1 cellular context compared by ENCODE assay signal in the genomic region with DNA sequence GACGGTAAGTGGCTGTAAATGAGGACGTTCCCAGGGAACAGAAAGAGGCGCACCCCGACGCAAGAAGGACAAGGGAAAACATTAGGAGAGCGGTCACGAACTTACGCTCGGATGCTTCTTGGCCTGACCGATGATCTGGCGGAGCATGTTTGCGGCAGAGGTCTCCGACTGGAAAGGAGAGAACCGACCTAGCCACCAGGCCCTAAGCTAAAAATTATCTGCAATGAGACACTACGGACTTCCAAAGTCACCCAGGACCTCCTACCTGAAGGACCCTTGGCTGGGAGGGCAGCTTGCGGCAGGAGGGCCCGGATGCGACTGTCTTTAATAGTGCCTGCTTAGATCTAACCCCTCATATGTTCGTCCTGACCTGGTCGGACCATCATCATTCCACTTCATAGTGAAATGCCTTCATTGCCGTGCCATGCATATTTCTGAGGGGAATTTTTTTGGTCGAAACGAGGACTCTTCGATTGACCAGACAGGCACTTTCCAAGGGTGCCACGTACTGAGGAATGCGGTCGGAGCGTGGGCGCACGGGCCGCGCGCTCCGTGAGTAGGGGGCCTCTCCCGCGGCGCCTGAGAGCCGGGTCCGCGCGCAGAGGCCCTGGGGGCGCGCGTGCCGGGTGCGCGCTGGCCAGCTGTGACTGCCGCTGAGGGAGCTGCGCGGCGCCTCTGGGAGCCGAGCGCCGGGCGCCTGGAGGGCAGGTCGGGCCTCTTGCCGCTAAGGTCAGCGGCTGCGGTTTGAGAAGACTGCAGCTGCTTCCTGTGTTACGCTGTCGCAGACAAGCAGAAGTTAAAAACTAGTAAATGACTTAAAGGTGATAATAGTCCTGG.
TF ChIP-seq lines count a peak whose summit lies in the region.

No MANE protein-coding gene starts in this region.

TF ChIP-seq in HepG2, 621 proteins besides CTCF, POLR2A, EP300 and RAD21 (continued from another document and continues in another):
- TF ChIP-seq, protein P1, sequence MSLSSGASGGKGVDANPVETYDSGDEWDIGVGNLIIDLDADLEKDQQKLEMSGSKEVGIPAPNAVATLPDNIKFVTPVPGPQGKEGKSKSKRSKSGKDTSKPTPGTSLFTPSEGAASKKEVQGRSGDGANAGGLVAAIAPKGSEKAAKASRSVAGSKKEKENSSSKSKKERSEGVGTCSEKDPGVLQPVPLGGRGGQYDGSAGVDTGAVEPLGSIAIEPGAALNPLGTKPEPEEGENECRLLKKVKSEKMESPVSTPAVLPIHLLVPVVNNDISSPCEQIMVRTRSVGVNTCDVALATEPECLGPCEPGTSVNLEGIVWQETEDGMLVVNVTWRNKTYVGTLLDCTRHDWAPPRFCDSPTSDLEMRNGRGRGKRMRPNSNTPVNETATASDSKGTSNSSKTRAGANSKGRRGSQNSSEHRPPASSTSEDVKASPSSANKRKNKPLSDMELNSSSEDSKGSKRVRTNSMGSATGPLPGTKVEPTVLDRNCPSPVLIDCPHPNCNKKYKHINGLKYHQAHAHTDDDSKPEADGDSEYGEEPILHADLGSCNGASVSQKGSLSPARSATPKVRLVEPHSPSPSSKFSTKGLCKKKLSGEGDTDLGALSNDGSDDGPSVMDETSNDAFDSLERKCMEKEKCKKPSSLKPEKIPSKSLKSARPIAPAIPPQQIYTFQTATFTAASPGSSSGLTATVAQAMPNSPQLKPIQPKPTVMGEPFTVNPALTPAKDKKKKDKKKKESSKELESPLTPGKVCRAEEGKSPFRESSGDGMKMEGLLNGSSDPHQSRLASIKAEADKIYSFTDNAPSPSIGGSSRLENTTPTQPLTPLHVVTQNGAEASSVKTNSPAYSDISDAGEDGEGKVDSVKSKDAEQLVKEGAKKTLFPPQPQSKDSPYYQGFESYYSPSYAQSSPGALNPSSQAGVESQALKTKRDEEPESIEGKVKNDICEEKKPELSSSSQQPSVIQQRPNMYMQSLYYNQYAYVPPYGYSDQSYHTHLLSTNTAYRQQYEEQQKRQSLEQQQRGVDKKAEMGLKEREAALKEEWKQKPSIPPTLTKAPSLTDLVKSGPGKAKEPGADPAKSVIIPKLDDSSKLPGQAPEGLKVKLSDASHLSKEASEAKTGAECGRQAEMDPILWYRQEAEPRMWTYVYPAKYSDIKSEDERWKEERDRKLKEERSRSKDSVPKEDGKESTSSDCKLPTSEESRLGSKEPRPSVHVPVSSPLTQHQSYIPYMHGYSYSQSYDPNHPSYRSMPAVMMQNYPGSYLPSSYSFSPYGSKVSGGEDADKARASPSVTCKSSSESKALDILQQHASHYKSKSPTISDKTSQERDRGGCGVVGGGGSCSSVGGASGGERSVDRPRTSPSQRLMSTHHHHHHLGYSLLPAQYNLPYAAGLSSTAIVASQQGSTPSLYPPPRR (CRISPR knock-in tag; IDR thresholded peaks at IDR 0.05; ENCODE audit: borderline replicate concordance), result no peak; the same call in 1 of the 2 replicates
- no peak for TF ChIP-seq ZFYVE20 (CRISPR knock-in tag; IDR thresholded peaks at IDR 0.05; ENCODE audit: borderline replicate concordance, low read depth)
- TF ChIP-seq, protein P2, sequence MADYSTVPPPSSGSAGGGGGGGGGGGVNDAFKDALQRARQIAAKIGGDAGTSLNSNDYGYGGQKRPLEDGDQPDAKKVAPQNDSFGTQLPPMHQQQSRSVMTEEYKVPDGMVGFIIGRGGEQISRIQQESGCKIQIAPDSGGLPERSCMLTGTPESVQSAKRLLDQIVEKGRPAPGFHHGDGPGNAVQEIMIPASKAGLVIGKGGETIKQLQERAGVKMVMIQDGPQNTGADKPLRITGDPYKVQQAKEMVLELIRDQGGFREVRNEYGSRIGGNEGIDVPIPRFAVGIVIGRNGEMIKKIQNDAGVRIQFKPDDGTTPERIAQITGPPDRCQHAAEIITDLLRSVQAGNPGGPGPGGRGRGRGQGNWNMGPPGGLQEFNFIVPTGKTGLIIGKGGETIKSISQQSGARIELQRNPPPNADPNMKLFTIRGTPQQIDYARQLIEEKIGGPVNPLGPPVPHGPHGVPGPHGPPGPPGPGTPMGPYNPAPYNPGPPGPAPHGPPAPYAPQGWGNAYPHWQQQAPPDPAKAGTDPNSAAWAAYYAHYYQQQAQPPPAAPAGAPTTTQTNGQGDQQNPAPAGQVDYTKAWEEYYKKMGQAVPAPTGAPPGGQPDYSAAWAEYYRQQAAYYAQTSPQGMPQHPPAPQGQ (CRISPR knock-in tag; IDR thresholded peaks at IDR 0.05; ENCODE audit: borderline replicate concordance), result no peak
- TF ChIP-seq KDM5B (CRISPR knock-in tag; IDR thresholded peaks at IDR 0.05; ENCODE audit: borderline replicate concordance), result no peak
- no peak for TF ChIP-seq ZNF589 (CRISPR knock-in tag; conservative IDR thresholded peaks at IDR 0.05)
- peak; percentile 67 for TF ChIP-seq MEF2D (CRISPR knock-in tag; IDR thresholded peaks at IDR 0.05)
- TF ChIP-seq MTF2 (CRISPR knock-in tag; IDR thresholded peaks at IDR 0.05; ENCODE audit: borderline replicate concordance), result no peak
- TF ChIP-seq HMG20B (CRISPR knock-in tag; conservative IDR thresholded peaks at IDR 0.05), result 0 out of 2 replicates have a peak, but pooled peaks have one; percentile 28
- peak; percentile 72; the same call in 1 of the 2 replicates for TF ChIP-seq ZNF232 (CRISPR knock-in tag; IDR thresholded peaks at IDR 0.05; ENCODE audit: borderline replicate concordance)
- TF ChIP-seq, protein P3, sequence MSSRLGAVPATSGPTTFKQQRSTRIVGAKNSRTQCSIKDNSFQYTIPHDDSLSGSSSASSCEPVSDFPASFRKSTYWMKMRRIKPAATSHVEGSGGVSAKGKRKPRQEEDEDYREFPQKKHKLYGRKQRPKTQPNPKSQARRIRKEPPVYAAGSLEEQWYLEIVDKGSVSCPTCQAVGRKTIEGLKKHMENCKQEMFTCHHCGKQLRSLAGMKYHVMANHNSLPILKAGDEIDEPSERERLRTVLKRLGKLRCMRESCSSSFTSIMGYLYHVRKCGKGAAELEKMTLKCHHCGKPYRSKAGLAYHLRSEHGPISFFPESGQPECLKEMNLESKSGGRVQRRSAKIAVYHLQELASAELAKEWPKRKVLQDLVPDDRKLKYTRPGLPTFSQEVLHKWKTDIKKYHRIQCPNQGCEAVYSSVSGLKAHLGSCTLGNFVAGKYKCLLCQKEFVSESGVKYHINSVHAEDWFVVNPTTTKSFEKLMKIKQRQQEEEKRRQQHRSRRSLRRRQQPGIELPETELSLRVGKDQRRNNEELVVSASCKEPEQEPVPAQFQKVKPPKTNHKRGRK (CRISPR knock-in tag; IDR thresholded peaks at IDR 0.05), result no peak
- TF ChIP-seq, protein P4, sequence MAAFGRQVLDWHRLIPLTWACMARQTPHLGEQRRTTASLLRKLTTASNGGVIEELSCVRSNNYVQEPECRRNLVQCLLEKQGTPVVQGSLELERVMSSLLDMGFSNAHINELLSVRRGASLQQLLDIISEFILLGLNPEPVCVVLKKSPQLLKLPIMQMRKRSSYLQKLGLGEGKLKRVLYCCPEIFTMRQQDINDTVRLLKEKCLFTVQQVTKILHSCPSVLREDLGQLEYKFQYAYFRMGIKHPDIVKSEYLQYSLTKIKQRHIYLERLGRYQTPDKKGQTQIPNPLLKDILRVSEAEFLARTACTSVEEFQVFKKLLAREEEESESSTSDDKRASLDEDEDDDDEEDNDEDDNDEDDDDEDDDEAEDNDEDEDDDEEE (CRISPR knock-in tag; IDR thresholded peaks at IDR 0.05), result no peak
- TF ChIP-seq ZNF737 (CRISPR knock-in tag; IDR thresholded peaks at IDR 0.05; ENCODE audit: borderline replicate concordance), result peak; percentile 74; the same call in 1 of the 2 replicates
- 0 out of 2 replicates have a peak, but pooled peaks have one; percentile 30 for TF ChIP-seq ZBTB1 (CRISPR knock-in tag; IDR thresholded peaks at IDR 0.05; ENCODE audit: borderline replicate concordance)
- TF ChIP-seq CC2D1A (CRISPR knock-in tag; IDR thresholded peaks at IDR 0.05), result no peak
- TF ChIP-seq, protein P5, sequence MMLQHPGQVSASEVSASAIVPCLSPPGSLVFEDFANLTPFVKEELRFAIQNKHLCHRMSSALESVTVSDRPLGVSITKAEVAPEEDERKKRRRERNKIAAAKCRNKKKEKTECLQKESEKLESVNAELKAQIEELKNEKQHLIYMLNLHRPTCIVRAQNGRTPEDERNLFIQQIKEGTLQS (CRISPR knock-in tag; IDR thresholded peaks at IDR 0.05), result no peak
- TF ChIP-seq HMGA1 (CRISPR knock-in tag; conservative IDR thresholded peaks at IDR 0.05), result no peak
- no peak for TF ChIP-seq ZNF615 (CRISPR knock-in tag; IDR thresholded peaks at IDR 0.05; ENCODE audit: borderline replicate concordance)
- no peak for TF ChIP-seq ZSCAN30 (CRISPR knock-in tag; IDR thresholded peaks at IDR 0.05)
- no peak for TF ChIP-seq TBL1XR1 (IDR thresholded peaks at IDR 0.05; ENCODE audit: borderline replicate concordance, low read length, partially characterized antibody)
- no peak for TF ChIP-seq ZNF562 (CRISPR knock-in tag; IDR thresholded peaks at IDR 0.05; ENCODE audit: borderline replicate concordance)
- no peak for TF ChIP-seq ZNF75D (CRISPR knock-in tag; IDR thresholded peaks at IDR 0.05; ENCODE audit: borderline replicate concordance)
- TF ChIP-seq MTA3 (CRISPR knock-in tag; IDR thresholded peaks at IDR 0.05), result no peak
- TF ChIP-seq THAP11 (CRISPR knock-in tag; IDR thresholded peaks at IDR 0.05), result peak; percentile 85; the same call in 1 of the 2 replicates
- no peak for TF ChIP-seq FOXA1 (IDR thresholded peaks at IDR 0.05)
- peak; percentile 19; the same call in 1 of the 2 replicates for TF ChIP-seq FOXA1 (CRISPR knock-in tag; IDR thresholded peaks at IDR 0.05)
- no peak for TF ChIP-seq ZBTB21 (CRISPR knock-in tag; IDR thresholded peaks at IDR 0.05)
- no peak for TF ChIP-seq MBD4 (IDR thresholded peaks at IDR 0.05; ENCODE audit: borderline replicate concordance, low read length)
- TF ChIP-seq ZBTB8A (CRISPR knock-in tag; IDR thresholded peaks at IDR 0.05; ENCODE audit: borderline replicate concordance, low read depth), result no peak
- no peak for TF ChIP-seq ZNF550 (CRISPR knock-in tag; IDR thresholded peaks at IDR 0.05; ENCODE audit: borderline replicate concordance)
- TF ChIP-seq, protein P6, sequence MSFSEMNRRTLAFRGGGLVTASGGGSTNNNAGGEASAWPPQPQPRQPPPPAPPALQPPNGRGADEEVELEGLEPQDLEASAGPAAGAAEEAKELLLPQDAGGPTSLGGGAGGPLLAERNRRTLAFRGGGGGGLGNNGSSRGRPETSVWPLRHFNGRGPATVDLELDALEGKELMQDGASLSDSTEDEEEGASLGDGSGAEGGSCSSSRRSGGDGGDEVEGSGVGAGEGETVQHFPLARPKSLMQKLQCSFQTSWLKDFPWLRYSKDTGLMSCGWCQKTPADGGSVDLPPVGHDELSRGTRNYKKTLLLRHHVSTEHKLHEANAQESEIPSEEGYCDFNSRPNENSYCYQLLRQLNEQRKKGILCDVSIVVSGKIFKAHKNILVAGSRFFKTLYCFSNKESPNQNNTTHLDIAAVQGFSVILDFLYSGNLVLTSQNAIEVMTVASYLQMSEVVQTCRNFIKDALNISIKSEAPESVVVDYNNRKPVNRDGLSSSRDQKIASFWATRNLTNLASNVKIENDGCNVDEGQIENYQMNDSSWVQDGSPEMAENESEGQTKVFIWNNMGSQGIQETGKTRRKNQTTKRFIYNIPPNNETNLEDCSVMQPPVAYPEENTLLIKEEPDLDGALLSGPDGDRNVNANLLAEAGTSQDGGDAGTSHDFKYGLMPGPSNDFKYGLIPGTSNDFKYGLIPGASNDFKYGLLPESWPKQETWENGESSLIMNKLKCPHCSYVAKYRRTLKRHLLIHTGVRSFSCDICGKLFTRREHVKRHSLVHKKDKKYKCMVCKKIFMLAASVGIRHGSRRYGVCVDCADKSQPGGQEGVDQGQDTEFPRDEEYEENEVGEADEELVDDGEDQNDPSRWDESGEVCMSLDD (CRISPR knock-in tag; IDR thresholded peaks at IDR 0.05; ENCODE audit: borderline replicate concordance), result peak; percentile 54; the same call in 1 of the 2 replicates
- peak; percentile 67 for TF ChIP-seq AGO1 (IDR thresholded peaks at IDR 0.05; ENCODE audit: low read depth, low read length, poor library complexity, severe bottlenecking)
- TF ChIP-seq, protein P7, sequence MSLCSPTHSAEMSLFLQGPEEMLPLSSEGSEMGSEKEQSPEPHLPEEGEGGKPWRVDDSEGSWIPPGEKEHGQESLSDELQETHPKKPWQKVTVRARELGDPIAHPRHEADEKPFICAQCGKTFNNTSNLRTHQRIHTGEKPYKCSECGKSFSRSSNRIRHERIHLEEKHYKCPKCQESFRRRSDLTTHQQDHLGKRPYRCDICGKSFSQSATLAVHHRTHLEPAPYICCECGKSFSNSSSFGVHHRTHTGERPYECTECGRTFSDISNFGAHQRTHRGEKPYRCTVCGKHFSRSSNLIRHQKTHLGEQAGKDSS (CRISPR knock-in tag; IDR thresholded peaks at IDR 0.05; ENCODE audit: borderline replicate concordance, low read depth), result peak; percentile 20; the same call in 1 of the 2 replicates
- TF ChIP-seq HDAC6 (IDR thresholded peaks at IDR 0.05; ENCODE audit: low read depth, low read length), result peak; percentile 86; the same call in 1 of the 2 replicates
- no peak for TF ChIP-seq PRPF4 (IDR thresholded peaks at IDR 0.05; ENCODE audit: low read depth, low read length, poor library complexity, severe bottlenecking)
- TF ChIP-seq NFKB2 (CRISPR knock-in tag; IDR thresholded peaks at IDR 0.05; ENCODE audit: borderline replicate concordance), result peak; percentile 89; the same call in 1 of the 2 replicates
- TF ChIP-seq, protein P8, sequence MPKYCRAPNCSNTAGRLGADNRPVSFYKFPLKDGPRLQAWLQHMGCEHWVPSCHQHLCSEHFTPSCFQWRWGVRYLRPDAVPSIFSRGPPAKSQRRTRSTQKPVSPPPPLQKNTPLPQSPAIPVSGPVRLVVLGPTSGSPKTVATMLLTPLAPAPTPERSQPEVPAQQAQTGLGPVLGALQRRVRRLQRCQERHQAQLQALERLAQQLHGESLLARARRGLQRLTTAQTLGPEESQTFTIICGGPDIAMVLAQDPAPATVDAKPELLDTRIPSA (CRISPR knock-in tag; IDR thresholded peaks at IDR 0.05; ENCODE audit: borderline replicate concordance), result no peak; the same call in 1 of the 2 replicates
- 0 out of 2 replicates have a peak, but pooled peaks have one; percentile 39 for TF ChIP-seq ARID2 (CRISPR knock-in tag; IDR thresholded peaks at IDR 0.05; ENCODE audit: borderline replicate concordance)
- TF ChIP-seq, protein P9, sequence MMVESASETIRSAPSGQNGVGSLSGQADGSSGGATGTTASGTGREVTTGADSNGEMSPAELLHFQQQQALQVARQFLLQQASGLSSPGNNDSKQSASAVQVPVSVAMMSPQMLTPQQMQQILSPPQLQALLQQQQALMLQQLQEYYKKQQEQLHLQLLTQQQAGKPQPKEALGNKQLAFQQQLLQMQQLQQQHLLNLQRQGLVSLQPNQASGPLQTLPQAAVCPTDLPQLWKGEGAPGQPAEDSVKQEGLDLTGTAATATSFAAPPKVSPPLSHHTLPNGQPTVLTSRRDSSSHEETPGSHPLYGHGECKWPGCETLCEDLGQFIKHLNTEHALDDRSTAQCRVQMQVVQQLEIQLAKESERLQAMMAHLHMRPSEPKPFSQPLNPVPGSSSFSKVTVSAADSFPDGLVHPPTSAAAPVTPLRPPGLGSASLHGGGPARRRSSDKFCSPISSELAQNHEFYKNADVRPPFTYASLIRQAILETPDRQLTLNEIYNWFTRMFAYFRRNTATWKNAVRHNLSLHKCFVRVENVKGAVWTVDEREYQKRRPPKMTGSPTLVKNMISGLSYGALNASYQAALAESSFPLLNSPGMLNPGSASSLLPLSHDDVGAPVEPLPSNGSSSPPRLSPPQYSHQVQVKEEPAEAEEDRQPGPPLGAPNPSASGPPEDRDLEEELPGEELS (CRISPR knock-in tag; IDR thresholded peaks at IDR 0.05), result peak; percentile 62; the same call in 1 of the 2 replicates
- TF ChIP-seq ZFP36L1 (CRISPR knock-in tag; IDR thresholded peaks at IDR 0.05), result no peak
- no peak for TF ChIP-seq EEA1 (CRISPR knock-in tag; IDR thresholded peaks at IDR 0.05; ENCODE audit: borderline replicate concordance)
- TF ChIP-seq MYC (CRISPR knock-in tag; IDR thresholded peaks at IDR 0.05; ENCODE audit: borderline replicate concordance), result peak; percentile 73
- peak; percentile 85; the same call in 1 of the 2 replicates for TF ChIP-seq ZNF670 (CRISPR knock-in tag; IDR thresholded peaks at IDR 0.05; ENCODE audit: borderline replicate concordance)
- TF ChIP-seq SMAD3 (CRISPR knock-in tag; IDR thresholded peaks at IDR 0.05), result peak; percentile 42; the same call in 1 of the 2 replicates
- TF ChIP-seq RARG (CRISPR knock-in tag; IDR thresholded peaks at IDR 0.05; ENCODE audit: low read depth), result no peak
